Comparison of ENCODE assay signal across 12 cellular contexts in genomic region chr7:146655928-146656797, GRCh38.
DNase-seq lines count a peak whose midpoint lies in the region; ATAC-seq and TF ChIP-seq lines count a peak whose summit lies in the region.
"Had no signal": no experiment of that assay in that cellular context is flagged by ENCODE, and none has a peak within 500 bp of the region (broad histone marks: within the 10 kb centered on the region; RNA-seq: fewer than 3 reads in every experiment).

No MANE protein-coding gene starts in this region.

- no peak for TF ChIP-seq CTCF in astrocyte of the cerebellum (IDR thresholded peaks at IDR 0.05; ENCODE audit: low read depth, low read length, missing control alignments)

- no peak overlapping the region for H3K4me3 ChIP-seq in astrocyte of the cerebellum (ENCODE audit: low read depth, low read length)

- no peak for ATAC-seq in HG03280 (IDR thresholded peaks at IDR 0.05; ENCODE audit: unreplicated experiment)

- DNase-seq in DMS53 treated with DMSO at 0.1 percent for 48 hours (lab: John Stamatoyannopoulos, UW; ENCODE audit: unreplicated experiment), result peak; percentile 83
- DNase-seq in NCI-H1092 treated with DMSO at 0.1 percent for 48 hours (lab: John Stamatoyannopoulos, UW), result peak; percentile 100
- peak; percentile 80 to 84 for DNase-seq in NCI-H526 (lab: John Stamatoyannopoulos, UW)
- peak; percentile 67 for DNase-seq in astrocyte of the cerebellum (ENCODE audit: low read depth)
- no peak for DNase-seq in activated T-cell treated with anti-CD3 and anti-CD28 coated beads, Interleukin-2, amount 50 U/mL, for 48 hours
- DNase-seq in activated CD4-positive, CD25-positive, alpha-beta regulatory T cell treated with anti-CD3 and anti-CD28 coated beads, Interleukin-2, amount 50 U/mL, for 72 hours, result no peak
- DNase-seq in stimulated activated naive CD4-positive, alpha-beta T cell treated with Interleukin-2 at 50 U/mL for 16 hours (lab: John Stamatoyannopoulos, UW), result no peak
- DNase-seq: activated CD4-positive, alpha-beta memory T cell treated with anti-CD3 and anti-CD28 coated beads for 36 hours; anterior cingulate cortex; CD8-positive, alpha-beta memory T cell; trophoblast cell had no signal

- in situ Hi-C loops in astrocyte of the cerebellum (cut with HindIII; ENCODE audit: low sequenced_read_pairs), result no loop called here

Comparison
In these comparisons a context has a peak if more than half of its experiments do, and no peak if none do; other contexts are left out.
1. DNase-seq: peak in DMS53 treated with DMSO at 0.1 percent for 48 hours (single experiment), NCI-H1092 treated with DMSO at 0.1 percent for 48 hours (single experiment), NCI-H526 (2 of 2) and astrocyte of the cerebellum (single experiment); none in activated T-cell treated with anti-CD3 and anti-CD28 coated beads, Interleukin-2, amount 50 U/mL, for 48 hours (0 of 2), activated CD4-positive, CD25-positive, alpha-beta regulatory T cell treated with anti-CD3 and anti-CD28 coated beads, Interleukin-2, amount 50 U/mL, for 72 hours (single experiment) and stimulated activated naive CD4-positive, alpha-beta T cell treated with Interleukin-2 at 50 U/mL for 16 hours (single experiment).